In genomic region chr17:39925282-39926134, GRCh38 we compare ENCODE assay signal across 8 cellular contexts. TPM values are rescaled to one million over a fixed set of nuclear protein-coding genes. Genes with fewer than 3 reads are reported as not detected.
DNase-seq lines count a peak whose midpoint lies in the region; TF ChIP-seq lines count a peak whose summit lies in the region.
"Had no signal": no experiment of that assay in that cellular context is flagged by ENCODE, and none has a peak within 500 bp of the region (broad histone marks: within the 10 kb centered on the region; RNA-seq: fewer than 3 reads in every experiment).

No MANE protein-coding gene starts in this region.

- peak overlapping the region; percentile 86 for H3K4me3 ChIP-seq in colonic mucosa
- peak overlapping the region in 3 of 4 donors; percentile 90 to 92 (median 92) for H3K4me3 ChIP-seq in stomach

- no peak for TF ChIP-seq EP300 in stomach (IDR thresholded peaks at IDR 0.05)

- H3K9ac ChIP-seq in colonic mucosa (ENCODE audit: low read depth in 2 of 2, low read length in 2 of 2): peak overlapping the region; percentile 61 to 92

- intact Hi-C loops in colonic mucosa (cut with DNase I): no loop called here
- intact Hi-C loops in stomach (cut with DNase I; ENCODE audit: low total_unique reads): no loop called here

- H3K27me3 ChIP-seq in colonic mucosa (no peaks in the 10 kb centered on the region), stomach (no peaks in the 10 kb centered on the region)
- H3K27me3 ChIP-seq: right atrium auricular region had no signal

- peak; percentile 11 for DNase-seq in activated CD4-positive, alpha-beta T cell treated with anti-CD3 and anti-CD28 coated beads, Interleukin-2, amount 50 U/mL, for 1 hour
- DNase-seq in activated CD4-positive, alpha-beta T cell treated with anti-CD3 and anti-CD28 coated beads, Interleukin-2, amount 50 U/mL, for 4 hours: no peak
- DNase-seq in colonic mucosa (no peak), stomach (no peak), NCI-H748 treated with DMSO at 0.1 percent for 48 hours (lab: John Stamatoyannopoulos, UW) (no peak), kidney glomerular epithelial cell (lab: John Stamatoyannopoulos, UW) (no peak)

- no peak for TF ChIP-seq CTCF in colonic mucosa (IDR thresholded peaks at IDR 0.05)
- TF ChIP-seq CTCF in stomach (IDR thresholded peaks at IDR 0.05): no peak

- TF ChIP-seq POLR2A in stomach (IDR thresholded peaks at IDR 0.05): no peak

- H3K27ac ChIP-seq in colonic mucosa: no peak overlapping the region
- peak overlapping the region in 3 of 5 donors; percentile 94 to 96 (median 95) for H3K27ac ChIP-seq in stomach

- H3K4me1 ChIP-seq in colonic mucosa (peaks cover 14% of the 10 kb centered on the region), stomach (peaks cover 36 to 73% (median 54%) of the 10 kb centered on the region in 4 donors)

- 60 to 75% (median 71%) methylated on average over 10 to 11 of the region's 11 CpGs for WGBS in stomach, 5 donors

- H3K9me3 ChIP-seq in colonic mucosa (no peaks in the 10 kb centered on the region), stomach (no peaks in the 10 kb centered on the region)
- H3K9me3 ChIP-seq: right atrium auricular region had no signal

- H3K36me3 ChIP-seq in colonic mucosa (peaks cover 12% of the 10 kb centered on the region), stomach (peaks cover 33 to 46% (median 38%) of the 10 kb centered on the region in 4 donors)

RNA-seq across cellular contexts. Expression of gene ORMDL3, which starts 1.9 kb away (rescaled TPM):
- total RNA-seq in colonic mucosa (10 to 100 TPM; 57.2 to 69.3 TPM), stomach (100 to 1,000 TPM in 1 of 5 donors, 10 to 100 TPM in 4; 16.5 to 117 (median 64.5) TPM)
- polyA plus RNA-seq in stomach: 10 to 100 TPM; 28.6 to 44.3 (median 34.5) TPM

RNA-seq across cellular contexts. Expression of gene LRRC3C, which starts 2.0 kb away (rescaled TPM):
- not detected for total RNA-seq in colonic mucosa
- not detected for total RNA-seq in stomach
- not detected for polyA plus RNA-seq in stomach
- total RNA-seq: right atrium auricular region had no signal
- polyA plus RNA-seq: BJ had no signal

RNA-seq across cellular contexts. Expression of gene GSDMB, which starts 7.1 kb away (rescaled TPM):
- total RNA-seq in colonic mucosa: 10 to 100 TPM; 68.2 to 79.7 TPM
- total RNA-seq in stomach: 10 to 100 TPM in 4 of 5 donors, 1 to 10 TPM in 1; 9.4 to 91.5 (median 33.0) TPM
- polyA plus RNA-seq in stomach: 10 to 100 TPM; 12.1 to 46.6 (median 25.0) TPM

RNA-seq across cellular contexts. Expression of gene GSDMA, which starts 37.3 kb away (rescaled TPM):
- total RNA-seq in colonic mucosa (under 1 TPM; 0.17 to 0.90 TPM), stomach (not detected)
- under 1 TPM in 2 of 3 donors, not detected in 1; 0.08 to 0.92 TPM for polyA plus RNA-seq in stomach
- polyA plus RNA-seq: BJ had no signal

RNA-seq across cellular contexts. Expression of gene PSMD3, which starts 55.1 kb away (rescaled TPM):
- total RNA-seq in colonic mucosa (100 to 1,000 TPM; 106 to 152 TPM), stomach (100 to 1,000 TPM in 1 of 5 donors, 10 to 100 TPM in 4; 13.4 to 140 (median 41.7) TPM)
- 10 to 100 TPM; 45.9 to 53.8 (median 51.2) TPM for polyA plus RNA-seq in stomach
